Comparison of ENCODE assay signal across 10 cellular contexts in genomic region chr22:29994941-29995340, GRCh38.
A peak's percentile ranks its signal among the peaks of the same experiment; 100 is the strongest.
DNase-seq lines count a peak whose midpoint lies in the region; ATAC-seq, FAIRE-seq and TF ChIP-seq lines count a peak whose summit lies in the region.
"Had no signal": no experiment of that assay in that cellular context is flagged by ENCODE, and none has a peak within 500 bp of the region (broad histone marks: within the 10 kb centered on the region; RNA-seq: fewer than 3 reads in every experiment).

No MANE protein-coding gene starts in this region.

- peaks cover 57% of the 10 kb centered on the region for H3F3A ChIP-seq in PC-9 (ENCODE audit: insufficient read depth, low read depth)

- no peaks in the 10 kb centered on the region for H4K20me1 ChIP-seq in PC-9 (ENCODE audit: insufficient read depth)

- TF ChIP-seq CTCF in PC-9 (conservative IDR thresholded peaks at IDR 0.05) (no peak), pancreas (IDR thresholded peaks at IDR 0.05) (no peak)

- H3K4me1 ChIP-seq in PC-9 (replicated peaks; ENCODE audit: insufficient read depth) (peaks cover 42% of the 10 kb centered on the region), esophagus (ENCODE audit: control insufficient read depth in 2 of 2, insufficient read depth in 2 of 2, low read length in 1 of 2) (no peaks in the 10 kb centered on the region), pancreas (peaks cover 0 to 12% (median 11%) of the 10 kb centered on the region in 3 donors)

- POLR2A ChIA-PET in PC-9 (lab: Charles Lee; ENCODE audit: unreplicated experiment) = no interaction called here

- H3K4me3 ChIP-seq in PC-9 (no peak overlapping the region), esophagus (ENCODE audit: low read depth in 1 of 2, low read length in 2 of 2) (no peak overlapping the region), pancreas (no peak overlapping the region)

- no peak overlapping the region for H2AFZ ChIP-seq in PC-9

- BruUV-seq in PC-9 (replicated peaks; lab: Mats Ljungman, UMichigan) = no TSS peak

- peaks cover 24% of the 10 kb centered on the region for H3K79me2 ChIP-seq in PC-9 (ENCODE audit: low read depth)

- no peak for FAIRE-seq in pancreas (lab: Jason Lieb, UNC)

- H3K9me3 ChIP-seq in PC-9 (ENCODE audit: insufficient read depth, low read depth) (no peaks in the 10 kb centered on the region), esophagus (ENCODE audit: control insufficient read depth in 2 of 2, insufficient read depth in 1 of 2, low read depth in 1 of 2, low read length in 1 of 2) (no peaks in the 10 kb centered on the region), pancreas (no peaks in the 10 kb centered on the region)

- H3K4me2 ChIP-seq in PC-9 = peak overlapping the region; percentile 65

- H3K9me2 ChIP-seq in PC-9 (ENCODE audit: insufficient read depth) = no peaks in the 10 kb centered on the region

- 18 to 25% methylated on average over 3 of the region's 3 CpGs for WGBS in esophagus, 2 donors
- 6 to 15% methylated on average over 3 of the region's 3 CpGs for WGBS in pancreas, 2 donors

- peak overlapping the region; percentile 94 for H3K27ac ChIP-seq in PC-9
- peak overlapping the region; percentile 56 to 85 for H3K27ac ChIP-seq in esophagus (ENCODE audit: low read depth in 2 of 2, low read length in 1 of 2)
- peak overlapping the region in 3 of 4 donors; percentile 48 to 76 (median 53) for H3K27ac ChIP-seq in pancreas

- peaks cover 17% of the 10 kb centered on the region for H3K36me3 ChIP-seq in PC-9 (ENCODE audit: low read depth)
- peaks cover 0 to 4% of the 10 kb centered on the region in 2 donors for H3K36me3 ChIP-seq in esophagus (ENCODE audit: control insufficient read depth in 2 of 2, insufficient read depth in 2 of 2, low read length in 1 of 2)
- peaks cover 0 to 9% (median 8%) of the 10 kb centered on the region in 3 donors for H3K36me3 ChIP-seq in pancreas

- H3K27me3 ChIP-seq in PC-9 (ENCODE audit: insufficient read depth, low read depth) = no peaks in the 10 kb centered on the region
- no peaks in the 10 kb centered on the region for H3K27me3 ChIP-seq in esophagus (ENCODE audit: control insufficient read depth in 1 of 2, insufficient read depth in 2 of 2, low read length in 2 of 2)
- no peaks in the 10 kb centered on the region for H3K27me3 ChIP-seq in pancreas

- intact Hi-C loops in PC-9 (cut with micrococcal nuclease; ENCODE audit: unreplicated experiment) (loop anchor here (5.0 to 10.0 kb wide), 3 partner anchors 110 to 293 kb away; partner anchors contain the start of gene MTMR3), pancreas (cut with DNase I) (no loop called here)

- DNase-seq in DMS53 (lab: John Stamatoyannopoulos, UW) = peak; percentile 66
- DNase-seq in PC-9 = peak in 1 of 2 experiments; percentile 59
- DNase-seq in pancreas = no peak
- DNase-seq in activated CD4-positive, alpha-beta T cell treated with anti-CD3 and anti-CD28 coated beads for 1 hour = no peak
- no peak for DNase-seq in hippocampal formation (lab: John Stamatoyannopoulos, UW)
- DNase-seq: caudate nucleus, NCI-H1417 had no signal

- CTCF ChIA-PET in PC-9 (lab: Charles Lee) = interaction anchor here (0.6 kb wide), 1 partner anchor 10 kb away, joined by 3 read pairs; no protein-coding TSS in a partner anchor

- ATAC-seq in pancreas (peak; percentile 69 to 81 (median 78)), HG03045 (IDR thresholded peaks at IDR 0.05; ENCODE audit: unreplicated experiment) (no peak), HG03095 (IDR thresholded peaks at IDR 0.05; ENCODE audit: unreplicated experiment) (no peak)

Comparison
In these comparisons a context has a peak if more than half of its experiments do, and no peak if none do; other contexts are left out.
1. ATAC-seq: peak in pancreas (4 of 4); none in HG03045 (single experiment) and HG03095 (single experiment).
2. Peak in every context shown above with its lines, with median percentiles within 50 percentile points of each other: H3K27ac ChIP-seq.